Comparison of ENCODE assay signal across 1 cellular context in the genomic region with DNA sequence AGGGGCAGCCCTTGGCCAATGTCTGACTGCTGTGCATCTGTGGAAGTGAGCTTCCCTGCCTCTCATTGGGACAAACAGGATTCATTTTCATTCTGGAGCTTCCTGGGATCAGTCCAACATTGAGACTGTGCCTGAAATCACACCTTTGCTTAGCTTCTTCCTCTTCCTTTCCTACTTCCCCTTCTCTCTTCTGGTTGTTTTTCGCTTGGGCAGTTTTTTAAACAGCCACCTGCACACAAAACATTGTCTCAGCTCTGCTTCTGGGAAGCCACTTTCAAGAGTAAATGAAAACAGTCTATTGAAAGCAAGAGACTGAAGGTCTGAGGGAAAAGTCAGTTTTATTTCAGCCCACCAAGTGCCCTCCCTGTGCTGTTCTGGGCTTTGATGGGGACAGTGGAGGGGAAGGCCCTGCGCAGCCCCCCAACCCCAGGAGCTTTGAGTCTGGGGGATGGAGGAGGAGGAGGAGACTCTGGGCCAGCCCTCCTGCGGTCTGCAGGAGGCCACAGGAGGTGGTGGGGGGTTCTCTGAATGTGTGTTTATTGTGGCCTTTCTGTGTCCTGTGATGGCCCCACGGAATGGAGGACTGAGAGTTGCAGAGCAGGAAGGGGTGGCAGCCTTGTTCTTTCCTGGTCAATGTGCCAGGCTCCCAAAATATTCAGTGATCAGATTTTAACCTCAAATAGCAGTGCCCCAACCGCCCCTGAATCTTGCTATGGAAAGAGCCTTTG.
TF ChIP-seq lines count a peak whose summit lies in the region.

No MANE protein-coding gene starts in this region.

TF ChIP-seq in GM23338, 12 proteins besides CTCF, POLR2A, EP300 and RAD21 (continued from another document):
- TF ChIP-seq, protein P1, sequence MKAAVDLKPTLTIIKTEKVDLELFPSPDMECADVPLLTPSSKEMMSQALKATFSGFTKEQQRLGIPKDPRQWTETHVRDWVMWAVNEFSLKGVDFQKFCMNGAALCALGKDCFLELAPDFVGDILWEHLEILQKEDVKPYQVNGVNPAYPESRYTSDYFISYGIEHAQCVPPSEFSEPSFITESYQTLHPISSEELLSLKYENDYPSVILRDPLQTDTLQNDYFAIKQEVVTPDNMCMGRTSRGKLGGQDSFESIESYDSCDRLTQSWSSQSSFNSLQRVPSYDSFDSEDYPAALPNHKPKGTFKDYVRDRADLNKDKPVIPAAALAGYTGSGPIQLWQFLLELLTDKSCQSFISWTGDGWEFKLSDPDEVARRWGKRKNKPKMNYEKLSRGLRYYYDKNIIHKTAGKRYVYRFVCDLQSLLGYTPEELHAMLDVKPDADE (IDR thresholded peaks at IDR 0.05) = no peak
- TF ChIP-seq CREB1 (CRISPR knock-in tag; IDR thresholded peaks at IDR 0.05; ENCODE audit: low read depth) = no peak
TF ChIP-seq in GM23338: peak in this region for 0.
